ENCODE assay signal across 19 cellular contexts in the genomic region with DNA sequence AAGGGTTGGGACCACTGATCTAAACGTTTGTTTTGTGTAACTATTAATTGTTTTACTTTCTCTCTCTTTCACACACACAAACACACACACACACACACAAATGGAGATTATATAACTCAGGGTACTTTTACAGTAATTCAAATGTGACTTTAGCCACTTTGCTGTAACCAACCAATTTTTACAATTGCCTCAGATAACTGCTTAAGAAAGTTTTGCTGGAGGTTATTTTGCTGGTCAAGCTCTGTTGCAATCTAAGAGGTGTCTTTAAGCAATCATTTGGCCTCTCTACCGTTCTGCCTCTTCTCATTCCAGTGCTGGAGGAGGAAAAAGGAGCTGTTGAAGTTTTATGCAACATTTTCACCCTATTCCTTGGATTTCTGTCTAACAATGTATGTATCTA.
DNase-seq lines count a peak whose midpoint lies in the region; ATAC-seq, FAIRE-seq and TF ChIP-seq lines count a peak whose summit lies in the region.
"Had no signal": no experiment of that assay in that cellular context is flagged by ENCODE, and none has a peak within 500 bp of the region (broad histone marks: within the 10 kb centered on the region; RNA-seq: fewer than 3 reads in every experiment).

No MANE protein-coding gene starts in this region.

- H3K27ac ChIP-seq in heart left ventricle (peak overlapping the region; percentile 3 to 87 (median 54)), gastrocnemius medialis (peak overlapping the region; percentile 80 to 89 (median 87))
- H3K27ac ChIP-seq: BLaER1, Peyer's patch, uterus, VCaP had no signal

- TF ChIP-seq POLR2A in heart left ventricle (IDR thresholded peaks at IDR 0.05) (no peak), gastrocnemius medialis (IDR thresholded peaks at IDR 0.05) (no peak)

- ATAC-seq in heart left ventricle (no peak), gastrocnemius medialis (peak; percentile 65 to 66), GM18907 (IDR thresholded peaks at IDR 0.05; ENCODE audit: unreplicated experiment) (no peak), HG03095 (IDR thresholded peaks at IDR 0.05; ENCODE audit: unreplicated experiment) (no peak)
- ATAC-seq: stimulated activated memory B cell treated with anti-CD40 and anti-IgM and Interleukin-4, amounts not matched to agents 10 μg/mL and 1 μg/mL and 100 μg/mL, for 72 hours had no signal

- H3K4me1 ChIP-seq in heart left ventricle: peaks cover 0 to 88% (median 50%) of the 10 kb centered on the region in 12 donors
- H3K4me1 ChIP-seq in gastrocnemius medialis: peaks cover 84 to 88% of the 10 kb centered on the region in 2 donors

- peak; percentile 15 for FAIRE-seq in GM18507 (lab: Jason Lieb, UNC)

- in situ Hi-C loops in gastrocnemius medialis (cut with MboI; ENCODE audit: low sequenced_read_pairs in 4 of 4): no loop called here

- H3K36me3 ChIP-seq in heart left ventricle: no peaks in the 10 kb centered on the region
- H3K36me3 ChIP-seq in gastrocnemius medialis: no peaks in the 10 kb centered on the region
- H3K36me3 ChIP-seq: Peyer's patch, uterus had no signal

- 37 to 46% (median 39%) methylated on average over 2 of the region's 2 CpGs for WGBS in heart left ventricle, 4 donors

- no peak for TF ChIP-seq CTCF in heart left ventricle (IDR thresholded peaks at IDR 0.05)
- no peak for TF ChIP-seq CTCF in gastrocnemius medialis (IDR thresholded peaks at IDR 0.05 in 4 of 5, conservative IDR thresholded peaks at IDR 0.05 in 1 of 5)

- H3K27me3 ChIP-seq in heart left ventricle: no peaks in the 10 kb centered on the region
- no peaks in the 10 kb centered on the region for H3K27me3 ChIP-seq in gastrocnemius medialis
- H3K27me3 ChIP-seq: BLaER1, Peyer's patch, uterus had no signal

- H3K9me3 ChIP-seq in heart left ventricle (no peaks in the 10 kb centered on the region), gastrocnemius medialis (no peaks in the 10 kb centered on the region)
- H3K9me3 ChIP-seq: Peyer's patch, uterus had no signal

- H3K4me3 ChIP-seq in heart left ventricle (no peak overlapping the region), gastrocnemius medialis (no peak overlapping the region)
- H3K4me3 ChIP-seq: BLaER1, Peyer's patch, uterus had no signal

- intact Hi-C loops in heart left ventricle (cut with DNase I): no loop called here
- intact Hi-C loops in gastrocnemius medialis (cut with DNase I; ENCODE audit: low total_unique reads): loop anchor here (5.0 kb wide), 1 partner anchor 47 kb away; no protein-coding TSS in a partner anchor

- no peak for DNase-seq in GM18507 (ENCODE audit: extremely low spot score, insufficient read length, low read depth)
- DNase-seq in SKM-1 (lab: John Stamatoyannopoulos, UW; ENCODE audit: unreplicated experiment): peak; percentile 24
- DNase-seq in heart left ventricle: no peak
- DNase-seq in gastrocnemius medialis: no peak
- no peak for DNase-seq in stimulated activated CD4-positive, alpha-beta T cell treated with anti-CD3 and anti-CD28 coated beads, Interleukin-4, amount 100 ng/mL, for 4 hours
- no peak for DNase-seq in NCI-H2227 treated with DMSO at 0.1 percent for 48 hours (lab: John Stamatoyannopoulos, UW)
- DNase-seq: activated effector memory CD4-positive, alpha-beta T cell treated with anti-CD3 and anti-CD28 coated beads, Interleukin-2, amount 50 U/mL, for 16 hours; DMS53; KG1; NCI-H1436; NCI-H510A treated with DMSO at 0.1 percent for 48 hours; Peyer's patch; SW 1271; uterus had no signal

Comparison
In these comparisons a context has a peak if more than half of its experiments do, and no peak if none do; other contexts are left out.
1. ATAC-seq: peak in gastrocnemius medialis (2 of 2); none in heart left ventricle (0 of 4), GM18907 (single experiment) and HG03095 (single experiment).